In genomic region chr10:7687228-7687907, GRCh38 we compare ENCODE assay signal across 8 cellular contexts. TPM values are rescaled to one million over a fixed set of nuclear protein-coding genes. Genes with fewer than 3 reads are reported as not detected.
DNase-seq lines count a peak whose midpoint lies in the region; ATAC-seq and TF ChIP-seq lines count a peak whose summit lies in the region.

No MANE protein-coding gene starts in this region.

- peak; percentile 89 for TF ChIP-seq CTCF in GM13977 (IDR thresholded peaks at IDR 0.05; ENCODE audit: extremely low read depth, insufficient read depth, missing control alignments)
- TF ChIP-seq CTCF in cardiac muscle cell (IDR thresholded peaks at IDR 0.05; ENCODE audit: low read depth, low read length) = peak; percentile 88

- no peak overlapping the region for H3K27ac ChIP-seq in cardiac muscle cell

- no peaks in the 10 kb centered on the region for H3K36me3 ChIP-seq in cardiac muscle cell

- H3K4me1 ChIP-seq in cardiac muscle cell (ENCODE audit: low read depth) = no peaks in the 10 kb centered on the region

- H3K4me1 Mint-ChIP-seq in activated naive CD8-positive, alpha-beta T cell treated with anti-CD3 and anti-CD28 coated beads for 36 hours = peaks cover 5% of the 10 kb centered on the region

- peak; percentile 96 for ATAC-seq in HG02798 (IDR thresholded peaks at IDR 0.05; ENCODE audit: poor library complexity, unreplicated experiment)

- no peak overlapping the region for H3K27ac Mint-ChIP-seq in activated naive CD8-positive, alpha-beta T cell treated with anti-CD3 and anti-CD28 coated beads for 36 hours

- no peak overlapping the region for H3K4me3 Mint-ChIP-seq in activated naive CD8-positive, alpha-beta T cell treated with anti-CD3 and anti-CD28 coated beads for 36 hours

- H3K9me3 Mint-ChIP-seq in activated naive CD8-positive, alpha-beta T cell treated with anti-CD3 and anti-CD28 coated beads for 36 hours = peaks cover 24% of the 10 kb centered on the region

- H3K36me3 Mint-ChIP-seq in activated naive CD8-positive, alpha-beta T cell treated with anti-CD3 and anti-CD28 coated beads for 36 hours = peaks cover 2% of the 10 kb centered on the region

- H3K27me3 ChIP-seq in cardiac muscle cell = no peaks in the 10 kb centered on the region

- H3K9me3 ChIP-seq in cardiac muscle cell (ENCODE audit: low read depth) = no peaks in the 10 kb centered on the region

- H3K27me3 Mint-ChIP-seq in activated naive CD8-positive, alpha-beta T cell treated with anti-CD3 and anti-CD28 coated beads for 36 hours = no peaks in the 10 kb centered on the region

- DNase-seq in GM13977 (ENCODE audit: low spot score) = peak; percentile 76
- peak; percentile 66 to 86 (median 68) for DNase-seq in NCI-H1417 (lab: John Stamatoyannopoulos, UW)
- peak; percentile 31 to 83 for DNase-seq in SW 1271 (lab: John Stamatoyannopoulos, UW)
- DNase-seq in activated naive CD8-positive, alpha-beta T cell treated with anti-CD3 and anti-CD28 coated beads for 36 hours = peak; percentile 78
- peak; percentile 92 to 96 for DNase-seq in cardiac muscle cell (ENCODE audit: low read depth in 1 of 2, low spot score in 1 of 2)
- DNase-seq in pulmonary artery endothelial cell (ENCODE audit: low read depth, low spot score) = peak; percentile 57
- DNase-seq in mesenteric fat pad (ENCODE audit: low spot score) = no peak

- H3K4me3 ChIP-seq in cardiac muscle cell = no peak overlapping the region

- in situ Hi-C loops in GM13977 (cut with MboI; ENCODE audit: low pct_unique_long_range_greater_than_20kb, low sequenced_read_pairs, unreplicated experiment) = no loop called here

RNA-seq across cellular contexts. Expression of gene ITIH2, which starts 15.7 kb away (rescaled TPM):
- not detected for total RNA-seq in activated naive CD8-positive, alpha-beta T cell treated with anti-CD3 and anti-CD28 coated beads for 36 hours
- not detected in 2 replicates for total RNA-seq in cardiac muscle cell
- 0.09 TPM in 1 of 2 replicates, not detected in the other for polyA plus RNA-seq in cardiac muscle cell
- total RNA-seq in pulmonary artery endothelial cell = not detected in 2 replicates
- not detected for total RNA-seq in mesenteric fat pad

RNA-seq across cellular contexts. Expression of gene ITIH5, which starts 20.6 kb away (rescaled TPM):
- total RNA-seq in activated naive CD8-positive, alpha-beta T cell treated with anti-CD3 and anti-CD28 coated beads for 36 hours = not detected
- total RNA-seq in cardiac muscle cell (0.11 and 0.60 TPM in 2 replicates), pulmonary artery endothelial cell (not detected in 2 replicates), mesenteric fat pad (439 TPM)
- 0.11 TPM in 1 of 2 replicates, not detected in the other for polyA plus RNA-seq in cardiac muscle cell

Comparison
In these comparisons a context has a peak if more than half of its experiments do, and no peak if none do; other contexts are left out.
1. RNA of gene ITIH5, which starts 20.6 kb away (total RNA-seq): 439 TPM in mesenteric fat pad (single experiment); 0.11 to 0.60 TPM in cardiac muscle cell, not detected in activated naive CD8-positive, alpha-beta T cell treated with anti-CD3 and anti-CD28 coated beads for 36 hours and not detected in pulmonary artery endothelial cell; every median in the first group is over 100 times any median in the second.